Comparison of ENCODE assay signal across 8 cellular contexts in genomic region chr6:27553123-27553904, GRCh38.
DNase-seq lines count a peak whose midpoint lies in the region; ATAC-seq, FAIRE-seq and TF ChIP-seq lines count a peak whose summit lies in the region.

No MANE protein-coding gene starts in this region.

- H3K9me3 ChIP-seq in suprapubic skin = no peaks in the 10 kb centered on the region

- H3K4me1 ChIP-seq in suprapubic skin = peaks cover under 1% of the 10 kb centered on the region

- H3K27me3 Mint-ChIP-seq in endothelial cell (ENCODE audit: unreplicated experiment) = peaks cover 18% of the 10 kb centered on the region
- peaks cover 82% of the 10 kb centered on the region for H3K27me3 Mint-ChIP-seq in stimulated activated naive CD8-positive, alpha-beta T cell treated with anti-CD3 and anti-CD28 coated beads, Interleukin-15, Interleukin-2, amounts not matched to agents 100 ng/mL and 50 ng/mL, for 24 hours

- CTCF ChIA-PET in GM10248 (lab: Yijun Ruan, JAX) = interaction anchor here (0.9 to 1.8 kb wide), 4 partner anchors 34 to 342 kb away, joined by 3 to 10 read pairs (median 4); no protein-coding TSS in a partner anchor

- peaks cover 7% of the 10 kb centered on the region for H3K4me1 Mint-ChIP-seq in endothelial cell (ENCODE audit: unreplicated experiment)
- H3K4me1 Mint-ChIP-seq in stimulated activated naive CD8-positive, alpha-beta T cell treated with anti-CD3 and anti-CD28 coated beads, Interleukin-15, Interleukin-2, amounts not matched to agents 100 ng/mL and 50 ng/mL, for 24 hours (ENCODE audit: low read depth) = peaks cover 9% of the 10 kb centered on the region

- peak overlapping the region; percentile 90 for H3K27ac Mint-ChIP-seq in endothelial cell (ENCODE audit: unreplicated experiment)
- peak overlapping the region; percentile 86 for H3K27ac Mint-ChIP-seq in stimulated activated naive CD8-positive, alpha-beta T cell treated with anti-CD3 and anti-CD28 coated beads, Interleukin-15, Interleukin-2, amounts not matched to agents 100 ng/mL and 50 ng/mL, for 24 hours

- DNase-seq in GM10248 (ENCODE audit: extremely low spot score) (peak; percentile 57), RCC 7860 (ENCODE audit: low spot score) (peak; percentile 86), endothelial cell (ENCODE audit: low spot score) (peak; percentile 48), KBM-7 (no peak), suprapubic skin (ENCODE audit: low spot score in 2 of 2) (no peak)
- DNase-seq in effector CD8-positive, alpha-beta T cell (lab: John Stamatoyannopoulos, UW) = no peak

- in situ Hi-C loops in KBM-7 (cut with MboI; ENCODE audit: low pct_unique_long_range_greater_than_20kb, low sequenced_read_pairs) = no loop called here

- POLR2A ChIA-PET in GM10248 (lab: Yijun Ruan, JAX) = interaction anchor here (1.2 kb wide), 1 partner anchor 39 kb away, joined by 3 read pairs; no protein-coding TSS in a partner anchor

- ATAC-seq in HG02610 (IDR thresholded peaks at IDR 0.05; ENCODE audit: unreplicated experiment) = peak; percentile 82

- peak overlapping the region; percentile 91 for H3K4me3 Mint-ChIP-seq in endothelial cell (ENCODE audit: unreplicated experiment)
- H3K4me3 Mint-ChIP-seq in stimulated activated naive CD8-positive, alpha-beta T cell treated with anti-CD3 and anti-CD28 coated beads, Interleukin-15, Interleukin-2, amounts not matched to agents 100 ng/mL and 50 ng/mL, for 24 hours = peak overlapping the region; percentile 71

- no peaks in the 10 kb centered on the region for H3K9me3 Mint-ChIP-seq in endothelial cell (ENCODE audit: unreplicated experiment)
- peaks cover 12% of the 10 kb centered on the region for H3K9me3 Mint-ChIP-seq in stimulated activated naive CD8-positive, alpha-beta T cell treated with anti-CD3 and anti-CD28 coated beads, Interleukin-15, Interleukin-2, amounts not matched to agents 100 ng/mL and 50 ng/mL, for 24 hours

- peaks cover 100% of the 10 kb centered on the region for H3K27me3 ChIP-seq in suprapubic skin

- H3K36me3 Mint-ChIP-seq in endothelial cell (ENCODE audit: low read depth, unreplicated experiment) = no peaks in the 10 kb centered on the region
- peaks cover 4% of the 10 kb centered on the region for H3K36me3 Mint-ChIP-seq in stimulated activated naive CD8-positive, alpha-beta T cell treated with anti-CD3 and anti-CD28 coated beads, Interleukin-15, Interleukin-2, amounts not matched to agents 100 ng/mL and 50 ng/mL, for 24 hours (ENCODE audit: low read depth)

- H3K27ac ChIP-seq in suprapubic skin = no peak overlapping the region

- no peak for TF ChIP-seq POLR2A in suprapubic skin (IDR thresholded peaks at IDR 0.05)

- FAIRE-seq in RCC 7860 (lab: Jason Lieb, UNC) = no peak

- no peak for TF ChIP-seq CTCF in GM10248 (IDR thresholded peaks at IDR 0.05; ENCODE audit: control extremely low read depth, extremely low read depth, low read depth, missing control alignments)
- no peak for TF ChIP-seq CTCF in endothelial cell (IDR thresholded peaks at IDR 0.05; ENCODE audit: unreplicated experiment)
- no peak for TF ChIP-seq CTCF in suprapubic skin (IDR thresholded peaks at IDR 0.05)

- H3K4me3 ChIP-seq in suprapubic skin = no peak overlapping the region

- H3K36me3 ChIP-seq in suprapubic skin = no peaks in the 10 kb centered on the region

- no peak for TF ChIP-seq EP300 in suprapubic skin (IDR thresholded peaks at IDR 0.05)

- 32% methylated on average over 23 of the region's 23 CpGs for WGBS in suprapubic skin

Comparison
In these comparisons a context has a peak if more than half of its experiments do, and no peak if none do; other contexts are left out.
1. DNase-seq: peak in GM10248 (single experiment), RCC 7860 (single experiment) and endothelial cell (single experiment); none in KBM-7 (single experiment), suprapubic skin (0 of 2) and effector CD8-positive, alpha-beta T cell (single experiment).